In genomic region chr16:28210979-28211505, GRCh38 we compare ENCODE assay signal across 1 cellular context.
TF ChIP-seq lines count a peak whose summit lies in the region.

No MANE protein-coding gene starts in this region.

TF ChIP-seq in HepG2, 621 proteins besides CTCF, POLR2A, EP300 and RAD21 (continued from another document):
- TF ChIP-seq ZFP91 (CRISPR knock-in tag; IDR thresholded peaks at IDR 0.05; ENCODE audit: borderline replicate concordance) (peak; percentile 66), BORCS8-MEF2B (CRISPR knock-in tag; IDR thresholded peaks at IDR 0.05) (peak; percentile 66), CBX1 (IDR thresholded peaks at IDR 0.05; ENCODE audit: low read depth) (no peak), TAF1 (CRISPR knock-in tag; IDR thresholded peaks at IDR 0.05) (peak; percentile 35; the same call in 1 of the 2 replicates), FOSL2 (CRISPR knock-in tag; IDR thresholded peaks at IDR 0.05) (peak; percentile 70), ZBTB33 (CRISPR knock-in tag; IDR thresholded peaks at IDR 0.05) (peak; percentile 50; the same call in 1 of the 2 replicates), DZIP1 (CRISPR knock-in tag; IDR thresholded peaks at IDR 0.05) (0 out of 2 replicates have a peak, but pooled peaks have one; percentile 32), SRY (CRISPR knock-in tag; IDR thresholded peaks at IDR 0.05) (no peak), ZBTB26 (CRISPR knock-in tag; IDR thresholded peaks at IDR 0.05; ENCODE audit: borderline replicate concordance) (0 out of 2 replicates have a peak, but pooled peaks have one; percentile 50), REPIN1 (CRISPR knock-in tag; IDR thresholded peaks at IDR 0.05; ENCODE audit: borderline replicate concordance, low read depth) (0 out of 2 replicates have a peak, but pooled peaks have one; percentile 39), MNT (IDR thresholded peaks at IDR 0.05) (peak; percentile 18; the same call in 1 of the 2 replicates), ZNF891 (CRISPR knock-in tag; IDR thresholded peaks at IDR 0.05) (peak; percentile 71; the same call in 1 of the 2 replicates), ZNF512B (CRISPR knock-in tag; IDR thresholded peaks at IDR 0.05; ENCODE audit: borderline replicate concordance) (no peak), RFX3 (CRISPR knock-in tag; IDR thresholded peaks at IDR 0.05) (no peak), HDAC2 (CRISPR knock-in tag; IDR thresholded peaks at IDR 0.05) (peak; percentile 61; the same call in 1 of the 2 replicates), LCORL (IDR thresholded peaks at IDR 0.05) (no peak), LCORL (CRISPR knock-in tag; IDR thresholded peaks at IDR 0.05) (no peak; the same call in 1 of the 2 replicates), NFE2L1 (CRISPR knock-in tag; IDR thresholded peaks at IDR 0.05; ENCODE audit: borderline replicate concordance) (0 out of 2 replicates have a peak, but pooled peaks have one; percentile 60), MAX (IDR thresholded peaks at IDR 0.05) (peak; percentile 95), KLF11 (CRISPR knock-in tag; IDR thresholded peaks at IDR 0.05) (0 out of 2 replicates have a peak, but pooled peaks have one; percentile 24)
- TF ChIP-seq, protein P1, sequence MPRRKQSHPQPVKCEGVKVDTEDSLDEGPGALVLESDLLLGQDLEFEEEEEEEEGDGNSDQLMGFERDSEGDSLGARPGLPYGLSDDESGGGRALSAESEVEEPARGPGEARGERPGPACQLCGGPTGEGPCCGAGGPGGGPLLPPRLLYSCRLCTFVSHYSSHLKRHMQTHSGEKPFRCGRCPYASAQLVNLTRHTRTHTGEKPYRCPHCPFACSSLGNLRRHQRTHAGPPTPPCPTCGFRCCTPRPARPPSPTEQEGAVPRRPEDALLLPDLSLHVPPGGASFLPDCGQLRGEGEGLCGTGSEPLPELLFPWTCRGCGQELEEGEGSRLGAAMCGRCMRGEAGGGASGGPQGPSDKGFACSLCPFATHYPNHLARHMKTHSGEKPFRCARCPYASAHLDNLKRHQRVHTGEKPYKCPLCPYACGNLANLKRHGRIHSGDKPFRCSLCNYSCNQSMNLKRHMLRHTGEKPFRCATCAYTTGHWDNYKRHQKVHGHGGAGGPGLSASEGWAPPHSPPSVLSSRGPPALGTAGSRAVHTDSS (CRISPR knock-in tag; conservative IDR thresholded peaks at IDR 0.05), result no peak
TF ChIP-seq in HepG2: peak in this region for 172.
